6 cellular contexts compared by ENCODE assay signal in the genomic region with DNA sequence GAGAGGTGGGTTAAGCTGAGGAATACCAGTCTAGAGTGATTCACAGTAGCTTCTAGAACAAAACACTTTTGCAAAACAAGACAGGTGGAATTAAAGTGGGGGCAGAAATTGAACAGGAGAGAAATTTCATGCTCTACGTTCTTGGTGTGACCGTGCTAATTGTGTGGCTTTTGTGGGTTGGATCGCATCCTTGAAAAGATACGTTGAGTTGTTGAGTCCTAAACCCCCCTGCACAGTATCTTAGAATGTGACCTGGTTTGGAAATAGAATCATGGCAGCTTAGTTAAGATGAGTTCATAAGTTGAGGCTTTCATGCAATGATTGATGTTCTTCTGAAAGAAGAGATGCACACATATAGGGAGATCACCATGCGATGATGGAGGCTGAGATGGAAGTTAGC.
"Had no signal": no experiment of that assay in that cellular context is flagged by ENCODE, and none has a peak within 500 bp of the region (broad histone marks: within the 10 kb centered on the region; RNA-seq: fewer than 3 reads in every experiment).

No MANE protein-coding gene starts in this region.

- H3K4me1 Mint-ChIP-seq: IgD-negative memory B cell had no signal

- H3K4me3 ChIP-seq: GM23338, K562 had no signal

- H3K9me3 Mint-ChIP-seq: GM23338 had no signal

- DNase-seq: H9, HCEC 1CT had no signal

- H3K27ac Mint-ChIP-seq: GM23338, H9, IgD-negative memory B cell had no signal

- H3K36me3 Mint-ChIP-seq: IgD-negative memory B cell had no signal

- ATAC-seq: GM23338, HepG2, K562 had no signal

- H3K4me3 Mint-ChIP-seq: GM23338, H9, IgD-negative memory B cell had no signal
